Comparison of ENCODE assay signal across 8 cellular contexts in genomic region chr12:47216150-47216677, GRCh38.
DNase-seq lines count a peak whose midpoint lies in the region; ATAC-seq and TF ChIP-seq lines count a peak whose summit lies in the region.

No MANE protein-coding gene starts in this region.

- TF ChIP-seq POLR2A in tibial nerve (IDR thresholded peaks at IDR 0.05), result no peak

- H3K27me3 ChIP-seq in tibial nerve, result no peaks in the 10 kb centered on the region

- peak overlapping the region in 2 of 4 donors; percentile 9 to 28 for H3K4me3 ChIP-seq in tibial nerve

- H3K27ac ChIP-seq in tibial nerve, result peak overlapping the region in 3 of 4 donors; percentile 3 to 81 (median 16)

- TF ChIP-seq CTCF in tibial nerve (IDR thresholded peaks at IDR 0.05), result no peak

- no peaks in the 10 kb centered on the region for H3K36me3 ChIP-seq in tibial nerve

- peak in 1 of 2 donors; percentile 37 for TF ChIP-seq EP300 in tibial nerve (IDR thresholded peaks at IDR 0.05)

- WGBS in tibial nerve, 2 donors, result 79 to 85% methylated on average over 8 of the region's 8 CpGs

- H3K4me1 ChIP-seq in tibial nerve, result peaks cover 0 to 8% (median 2%) of the 10 kb centered on the region in 4 donors

- no peaks in the 10 kb centered on the region for H3K9me3 ChIP-seq in tibial nerve

- DNase-seq in AML-193 (lab: John Stamatoyannopoulos, UW) (peak; percentile 85 to 86), hippocampal formation (lab: John Stamatoyannopoulos, UW) (peak; percentile 12 to 29), tibial nerve (ENCODE audit: low spot score in 2 of 2) (peak in 1 of 2 donors; percentile 23), GOT3 (lab: John Stamatoyannopoulos, UW) (no peak), DMS53 (lab: John Stamatoyannopoulos, UW) (no peak)
- DNase-seq in activated CD4-positive, alpha-beta T cell treated with anti-CD3 and anti-CD28 coated beads, Interleukin-2, amount 50 U/mL, for 48 hours, result peak; percentile 70 to 73

- ATAC-seq in GM19467 (IDR thresholded peaks at IDR 0.05; ENCODE audit: unreplicated experiment), result peak; percentile 79
- peak; percentile 69 for ATAC-seq in HG03571 (IDR thresholded peaks at IDR 0.05; ENCODE audit: unreplicated experiment)

Comparison
In these comparisons a context has a peak if more than half of its experiments do, and no peak if none do; other contexts are left out.
1. DNase-seq: peak in AML-193 (2 of 2), activated CD4-positive, alpha-beta T cell treated with anti-CD3 and anti-CD28 coated beads, Interleukin-2, amount 50 U/mL, for 48 hours (2 of 2) and hippocampal formation (2 of 2); none in GOT3 (single experiment) and DMS53 (single experiment).